ENCODE assay signal across 16 cellular contexts in the genomic region with DNA sequence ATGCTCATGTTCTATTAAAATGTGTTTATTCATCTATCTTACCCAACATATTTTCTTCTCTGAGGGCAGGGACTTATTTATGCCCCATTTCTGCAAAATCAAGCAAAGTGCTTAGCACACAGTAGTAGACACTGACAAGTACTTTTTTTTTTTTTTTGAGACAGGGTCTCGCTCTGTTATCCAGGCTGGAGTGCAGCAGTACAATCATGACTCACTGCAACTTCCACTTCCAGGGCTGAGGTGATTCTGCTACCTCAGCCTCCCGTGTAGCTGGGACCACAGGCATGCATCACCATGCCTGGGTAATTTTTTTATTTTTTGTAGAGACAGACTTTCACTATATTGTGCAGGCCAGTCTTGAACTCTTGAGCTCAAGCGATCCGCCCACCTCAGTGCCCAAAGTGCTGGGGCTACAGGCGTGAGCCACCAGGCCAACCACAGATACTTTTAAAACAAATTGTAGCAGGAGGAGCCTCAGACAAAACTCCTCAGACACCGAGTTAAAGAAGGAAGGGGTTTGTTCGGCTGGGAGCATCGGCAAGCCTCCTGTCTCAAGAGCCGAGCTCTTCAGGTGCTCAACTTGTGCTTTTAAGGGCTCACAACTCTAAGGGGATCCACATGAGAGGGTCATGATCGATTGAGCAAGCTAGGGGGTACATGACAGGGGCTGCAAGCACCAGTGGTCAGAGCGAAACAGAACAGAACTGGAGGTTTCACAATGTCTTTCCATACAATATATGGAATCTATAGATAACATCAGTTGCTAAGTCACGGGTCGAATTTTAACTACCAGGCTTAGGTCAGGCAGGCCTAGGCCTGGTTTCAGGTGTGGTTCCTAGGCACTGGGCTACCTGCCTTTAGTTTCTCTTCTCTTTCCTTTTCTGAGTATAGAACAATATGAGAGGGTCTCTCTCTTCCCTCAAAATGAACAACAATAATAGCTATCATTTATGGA. TPM values are rescaled to one million over a fixed set of nuclear protein-coding genes. Genes with fewer than 3 reads are reported as not detected.
DNase-seq lines count a peak whose midpoint lies in the region; ATAC-seq and TF ChIP-seq lines count a peak whose summit lies in the region.
"Had no signal": no experiment of that assay in that cellular context is flagged by ENCODE, and none has a peak within 500 bp of the region (broad histone marks: within the 10 kb centered on the region; RNA-seq: fewer than 3 reads in every experiment).

No MANE protein-coding gene starts in this region.

- TF ChIP-seq CTCF in activated CD8-positive, alpha-beta T cell treated with anti-CD3 and anti-CD28 coated beads for 36 hours (IDR thresholded peaks at IDR 0.05): no peak
- no peak for TF ChIP-seq CTCF in endodermal cell (conservative IDR thresholded peaks at IDR 0.05)
- TF ChIP-seq CTCF in mucosa of descending colon (IDR thresholded peaks at IDR 0.05): no peak
- TF ChIP-seq CTCF in psoas muscle (IDR thresholded peaks at IDR 0.05): no peak

- whole genome bisulfite sequencing in endodermal cell (ENCODE audit: insufficient coverage in 1 of 2, insufficient read length in 1 of 2), 2 experiments: 87 to 94% methylated on average over 8 to 13 of the region's 13 CpGs
- 85 to 92% (median 87%) methylated on average over 13 of the region's 13 CpGs for WGBS in psoas muscle, 3 donors

- CTCF ChIA-PET in activated CD8-positive, alpha-beta T cell treated with anti-CD3 and anti-CD28 coated beads for 36 hours (lab: Charles Lee): interaction anchor here (1.3 to 1.8 kb wide), 3 partner anchors 15 to 116 kb away, joined by 4 to 5 read pairs (median 4); a partner anchor contains a TSS

- H3K27me3 ChIP-seq in endodermal cell (ENCODE audit: control insufficient read depth, insufficient read depth, low read length, poor library complexity, severe bottlenecking) (no peaks in the 10 kb centered on the region), psoas muscle (ENCODE audit: insufficient read depth in 3 of 3, low read length in 2 of 3) (no peaks in the 10 kb centered on the region)

- H3K4me1 ChIP-seq in endodermal cell (ENCODE audit: control insufficient read depth, insufficient read depth, low read length) (no peaks in the 10 kb centered on the region), mucosa of descending colon (ENCODE audit: low read depth) (peaks cover 3% of the 10 kb centered on the region), psoas muscle (no peaks in the 10 kb centered on the region)

- intact Hi-C loops in activated CD8-positive, alpha-beta T cell treated with anti-CD3 and anti-CD28 coated beads for 36 hours (cut with micrococcal nuclease): no loop called here
- intact Hi-C loops in mucosa of descending colon (cut with DNase I, micrococcal nuclease): no loop called here
- intact Hi-C loops in psoas muscle (cut with DNase I): no loop called here

- H3K9me3 ChIP-seq in endodermal cell (ENCODE audit: control insufficient read depth, low read length): no peaks in the 10 kb centered on the region
- no peaks in the 10 kb centered on the region for H3K9me3 ChIP-seq in mucosa of descending colon
- H3K9me3 ChIP-seq in psoas muscle: no peaks in the 10 kb centered on the region

- no peak for DNase-seq in activated T-cell treated with anti-CD3 and anti-CD28 coated beads, Interleukin-2, amount 50 U/mL, for 72 hours
- DNase-seq in activated T-cell treated with anti-CD3 and anti-CD28 coated beads, Interleukin-2, amount 50 U/mL, for 48 hours: no peak
- no peak for DNase-seq in activated CD8-positive, alpha-beta T cell treated with anti-CD3 and anti-CD28 coated beads for 36 hours
- DNase-seq in endodermal cell (no peak), mucosa of descending colon (no peak), psoas muscle (no peak)
- no peak for DNase-seq in stimulated activated effector memory CD8-positive, alpha-beta T cell treated with anti-CD3 and anti-CD28 coated beads, Interleukin-12 subunit alpha, Interleukin-12 subunit beta, amount 100 ng/mL, for 72 hours (ENCODE audit: low spot score in 2 of 2)
- no peak for DNase-seq in activated CD4-positive, alpha-beta T cell treated with anti-CD3 and anti-CD28 coated beads, Interleukin-2, amount 50 U/mL, for 4 hours
- DNase-seq: activated CD4-positive, CD25-positive, alpha-beta regulatory T cell treated with anti-CD3 and anti-CD28 coated beads, Interleukin-2, amount 50 U/mL, for 72 hours; CD4-positive, CD25-positive, alpha-beta regulatory T cell; H9; immature natural killer cell; NCI-H1092; stimulated activated CD4-positive, alpha-beta T cell treated with anti-CD3 and anti-CD28 coated beads, Interleukin-4, amount 100 ng/mL, for 24 hours had no signal

- POLR2A ChIA-PET in activated CD8-positive, alpha-beta T cell treated with anti-CD3 and anti-CD28 coated beads for 36 hours (lab: Charles Lee): interaction anchor here (0.7 to 1.7 kb wide), 2 partner anchors 15 to 464 kb away, joined by 3 to 5 read pairs; no protein-coding TSS in a partner anchor

- H3K4me3 Mint-ChIP-seq in activated T-cell treated with anti-CD3 and anti-CD28 coated beads, Interleukin-2, amount 50 U/mL, for 72 hours: no peak overlapping the region
- H3K4me3 Mint-ChIP-seq in activated CD8-positive, alpha-beta T cell treated with anti-CD3 and anti-CD28 coated beads for 36 hours: no peak overlapping the region
- no peak overlapping the region for H3K4me3 Mint-ChIP-seq in endodermal cell
- no peak overlapping the region for H3K4me3 Mint-ChIP-seq in stimulated activated effector memory CD8-positive, alpha-beta T cell treated with anti-CD3 and anti-CD28 coated beads, Interleukin-12 subunit alpha, Interleukin-12 subunit beta, amount 100 ng/mL, for 72 hours
- H3K4me3 Mint-ChIP-seq: activated naive CD4-positive, alpha-beta T cell treated with anti-CD3 and anti-CD28 coated beads, Interleukin-2, amount 50 U/mL, for 24 hours; H9; immature natural killer cell had no signal

- H3K9ac ChIP-seq in endodermal cell (ENCODE audit: extremely low read depth, low read length, poor library complexity, severe bottlenecking): no peak overlapping the region

- no peaks in the 10 kb centered on the region for H3K27me3 Mint-ChIP-seq in activated T-cell treated with anti-CD3 and anti-CD28 coated beads, Interleukin-2, amount 50 U/mL, for 72 hours (ENCODE audit: low read depth)
- no peaks in the 10 kb centered on the region for H3K27me3 Mint-ChIP-seq in activated CD8-positive, alpha-beta T cell treated with anti-CD3 and anti-CD28 coated beads for 36 hours
- no peaks in the 10 kb centered on the region for H3K27me3 Mint-ChIP-seq in endodermal cell (ENCODE audit: insufficient read depth)
- H3K27me3 Mint-ChIP-seq: activated naive CD4-positive, alpha-beta T cell treated with anti-CD3 and anti-CD28 coated beads, Interleukin-2, amount 50 U/mL, for 24 hours had no signal

- H3K4me3 ChIP-seq in endodermal cell (ENCODE audit: low read length) (no peak overlapping the region), mucosa of descending colon (no peak overlapping the region), psoas muscle (no peak overlapping the region)

- H3K27ac ChIP-seq in endodermal cell (ENCODE audit: low read depth, low read length) (peak overlapping the region; percentile 96), psoas muscle (no peak overlapping the region)
- H3K27ac ChIP-seq: RWPE1 had no signal

- H3K9me3 Mint-ChIP-seq in activated T-cell treated with anti-CD3 and anti-CD28 coated beads, Interleukin-2, amount 50 U/mL, for 72 hours: no peaks in the 10 kb centered on the region
- H3K9me3 Mint-ChIP-seq in activated CD8-positive, alpha-beta T cell treated with anti-CD3 and anti-CD28 coated beads for 36 hours: peaks cover 3% of the 10 kb centered on the region
- H3K9me3 Mint-ChIP-seq in endodermal cell: peaks cover 6% of the 10 kb centered on the region
- no peaks in the 10 kb centered on the region for H3K9me3 Mint-ChIP-seq in stimulated activated effector memory CD8-positive, alpha-beta T cell treated with anti-CD3 and anti-CD28 coated beads, Interleukin-12 subunit alpha, Interleukin-12 subunit beta, amount 100 ng/mL, for 72 hours
- H3K9me3 Mint-ChIP-seq: activated naive CD4-positive, alpha-beta T cell treated with anti-CD3 and anti-CD28 coated beads, Interleukin-2, amount 50 U/mL, for 24 hours had no signal

- H3K27ac Mint-ChIP-seq in activated T-cell treated with anti-CD3 and anti-CD28 coated beads, Interleukin-2, amount 50 U/mL, for 72 hours: no peak overlapping the region
- no peak overlapping the region for H3K27ac Mint-ChIP-seq in activated CD8-positive, alpha-beta T cell treated with anti-CD3 and anti-CD28 coated beads for 36 hours
- H3K27ac Mint-ChIP-seq in endodermal cell: no peak overlapping the region
- H3K27ac Mint-ChIP-seq in stimulated activated effector memory CD8-positive, alpha-beta T cell treated with anti-CD3 and anti-CD28 coated beads, Interleukin-12 subunit alpha, Interleukin-12 subunit beta, amount 100 ng/mL, for 72 hours: peak overlapping the region; percentile 66
- H3K27ac Mint-ChIP-seq: activated naive CD4-positive, alpha-beta T cell treated with anti-CD3 and anti-CD28 coated beads, Interleukin-2, amount 50 U/mL, for 24 hours; immature natural killer cell had no signal

- H3K36me3 Mint-ChIP-seq in activated T-cell treated with anti-CD3 and anti-CD28 coated beads, Interleukin-2, amount 50 U/mL, for 72 hours (ENCODE audit: insufficient read depth in 2 of 2): no peaks in the 10 kb centered on the region
- H3K36me3 Mint-ChIP-seq in activated CD8-positive, alpha-beta T cell treated with anti-CD3 and anti-CD28 coated beads for 36 hours (ENCODE audit: low read depth): peaks cover 6% of the 10 kb centered on the region
- peaks cover 3% of the 10 kb centered on the region for H3K36me3 Mint-ChIP-seq in endodermal cell (ENCODE audit: low read depth)
- H3K36me3 Mint-ChIP-seq in stimulated activated effector memory CD8-positive, alpha-beta T cell treated with anti-CD3 and anti-CD28 coated beads, Interleukin-12 subunit alpha, Interleukin-12 subunit beta, amount 100 ng/mL, for 72 hours: no peaks in the 10 kb centered on the region
- H3K36me3 Mint-ChIP-seq: CD4-positive, CD25-positive, alpha-beta regulatory T cell; immature natural killer cell had no signal

- peaks cover 19% of the 10 kb centered on the region for H3K4me1 Mint-ChIP-seq in activated T-cell treated with anti-CD3 and anti-CD28 coated beads, Interleukin-2, amount 50 U/mL, for 72 hours (ENCODE audit: low read depth)
- peaks cover 4% of the 10 kb centered on the region for H3K4me1 Mint-ChIP-seq in activated CD8-positive, alpha-beta T cell treated with anti-CD3 and anti-CD28 coated beads for 36 hours (ENCODE audit: low read depth)
- peaks cover 8% of the 10 kb centered on the region for H3K4me1 Mint-ChIP-seq in endodermal cell
- H3K4me1 Mint-ChIP-seq in stimulated activated effector memory CD8-positive, alpha-beta T cell treated with anti-CD3 and anti-CD28 coated beads, Interleukin-12 subunit alpha, Interleukin-12 subunit beta, amount 100 ng/mL, for 72 hours: no peaks in the 10 kb centered on the region

- peak; percentile 45 to 60 for ATAC-seq in activated T-cell treated with anti-CD3 and anti-CD28 coated beads, Interleukin-2, amount 50 U/mL, for 72 hours (replicated peaks in 1 of 2)
- peak; percentile 30 for ATAC-seq in activated CD8-positive, alpha-beta T cell treated with anti-CD3 and anti-CD28 coated beads for 36 hours
- peak; percentile 16 for ATAC-seq in stimulated activated effector memory CD8-positive, alpha-beta T cell treated with anti-CD3 and anti-CD28 coated beads, Interleukin-12 subunit alpha, Interleukin-12 subunit beta, amount 100 ng/mL, for 72 hours
- ATAC-seq in mucosa of descending colon: no peak
- ATAC-seq in psoas muscle: no peak

- H3K36me3 ChIP-seq in endodermal cell (ENCODE audit: control insufficient read depth, insufficient read depth, low read length) (no peaks in the 10 kb centered on the region), mucosa of descending colon (ENCODE audit: low read depth) (no peaks in the 10 kb centered on the region), psoas muscle (ENCODE audit: insufficient read depth in 1 of 2, low read depth in 1 of 2) (no peaks in the 10 kb centered on the region)

RNA-seq across cellular contexts. Expression of gene TMEM167B, which starts 5.7 kb away (rescaled TPM):
- 10 to 100 TPM; 50.2 to 57.1 TPM for total RNA-seq in activated T-cell treated with anti-CD3 and anti-CD28 coated beads, Interleukin-2, amount 50 U/mL, for 72 hours
- 10 to 100 TPM; 21.8 to 23.4 TPM for total RNA-seq in activated CD8-positive, alpha-beta T cell treated with anti-CD3 and anti-CD28 coated beads for 36 hours
- total RNA-seq in endodermal cell (10 to 100 TPM; 14.6 to 23.0 TPM), mucosa of descending colon (10 to 100 TPM; 38.5 to 48.1 (median 45.9) TPM), psoas muscle (10 to 100 TPM; 27.2 to 56.0 (median 34.0) TPM)
- 19.6 TPM for polyA plus RNA-seq in endodermal cell (2013, experiment 1 of 2)
- polyA plus RNA-seq in endodermal cell (2013, experiment 2 of 2): 17.1 TPM
- 10 to 100 TPM; 19.8 to 39.1 (median 20.2) TPM for polyA plus RNA-seq in psoas muscle

RNA-seq across cellular contexts. Expression of gene TAF13, which starts 9.0 kb away (rescaled TPM):
- total RNA-seq in activated T-cell treated with anti-CD3 and anti-CD28 coated beads, Interleukin-2, amount 50 U/mL, for 72 hours: 10 to 100 TPM; 25.9 to 29.4 TPM
- total RNA-seq in activated CD8-positive, alpha-beta T cell treated with anti-CD3 and anti-CD28 coated beads for 36 hours: 10 to 100 TPM; 18.5 to 19.0 TPM
- total RNA-seq in endodermal cell (10 to 100 TPM; 39.2 to 48.6 TPM), mucosa of descending colon (10 to 100 TPM; 35.7 to 52.8 (median 36.5) TPM), psoas muscle (10 to 100 TPM; 61.5 to 89.9 (median 72.9) TPM)
- polyA plus RNA-seq in endodermal cell (2013, experiment 1 of 2): 35.5 TPM
- polyA plus RNA-seq in endodermal cell (2013, experiment 2 of 2): 37.9 TPM
- 100 to 1,000 TPM in 2 of 3 donors, 10 to 100 TPM in 1; 74.3 to 228 (median 120) TPM for polyA plus RNA-seq in psoas muscle

RNA-seq across cellular contexts. Expression of gene ELAPOR1, which starts 29.1 kb away (rescaled TPM):
- 10 to 100 TPM in 1 of 2 donors, 1 to 10 TPM in 1; 9.4 to 10.2 TPM for total RNA-seq in activated T-cell treated with anti-CD3 and anti-CD28 coated beads, Interleukin-2, amount 50 U/mL, for 72 hours
- total RNA-seq in activated CD8-positive, alpha-beta T cell treated with anti-CD3 and anti-CD28 coated beads for 36 hours: 1 to 10 TPM; 4.7 to 7.0 TPM
- total RNA-seq in endodermal cell (under 1 TPM; 0.48 to 0.89 TPM), mucosa of descending colon (100 to 1,000 TPM in 2 of 3 donors, 10 to 100 TPM in 1; 30.6 to 119 (median 107) TPM), psoas muscle (under 1 TPM; 0.11 to 0.46 (median 0.32) TPM)
- 2.2 TPM for polyA plus RNA-seq in endodermal cell (2013, experiment 1 of 2)
- polyA plus RNA-seq in endodermal cell (2013, experiment 2 of 2): 2.1 TPM
- under 1 TPM in 2 of 3 donors, not detected in 1; 0.03 to 0.05 TPM for polyA plus RNA-seq in psoas muscle

RNA-seq across cellular contexts. Expression of gene WDR47, which starts 42.9 kb away (rescaled TPM):
- 1 to 10 TPM; 7.5 to 9.5 TPM for total RNA-seq in activated T-cell treated with anti-CD3 and anti-CD28 coated beads, Interleukin-2, amount 50 U/mL, for 72 hours
- total RNA-seq in activated CD8-positive, alpha-beta T cell treated with anti-CD3 and anti-CD28 coated beads for 36 hours: 1 to 10 TPM; 7.2 to 8.4 TPM
- total RNA-seq in endodermal cell (1 to 10 TPM; 7.5 to 9.2 TPM), mucosa of descending colon (10 to 100 TPM in 1 of 3 donors, 1 to 10 TPM in 2; 6.5 to 25.4 (median 7.5) TPM), psoas muscle (10 to 100 TPM; 13.9 to 16.3 (median 14.9) TPM)
- polyA plus RNA-seq in endodermal cell (2013, experiment 1 of 2): 13.4 TPM
- 13.4 TPM for polyA plus RNA-seq in endodermal cell (2013, experiment 2 of 2)
- 10 to 100 TPM in 1 of 3 donors, 1 to 10 TPM in 2; 5.7 to 19.6 (median 7.4) TPM for polyA plus RNA-seq in psoas muscle

Comparison
In these comparisons a context has a peak if more than half of its experiments do, and no peak if none do; other contexts are left out.
1. ATAC-seq: peak in activated T-cell treated with anti-CD3 and anti-CD28 coated beads, Interleukin-2, amount 50 U/mL, for 72 hours (2 of 2), activated CD8-positive, alpha-beta T cell treated with anti-CD3 and anti-CD28 coated beads for 36 hours (single experiment) and stimulated activated effector memory CD8-positive, alpha-beta T cell treated with anti-CD3 and anti-CD28 coated beads, Interleukin-12 subunit alpha, Interleukin-12 subunit beta, amount 100 ng/mL, for 72 hours (single experiment); none in mucosa of descending colon (single experiment) and psoas muscle (0 of 4).